Comparison of ENCODE assay signal across 9 cellular contexts in genomic region chr6:11700118-11700718, GRCh38.
DNase-seq lines count a peak whose midpoint lies in the region; ATAC-seq lines count a peak whose summit lies in the region.
"Had no signal": no experiment of that assay in that cellular context is flagged by ENCODE, and none has a peak within 500 bp of the region (broad histone marks: within the 10 kb centered on the region; RNA-seq: fewer than 3 reads in every experiment).

No MANE protein-coding gene starts in this region.

- DNase-seq in DMS79 treated with DMSO at 0.1 percent for 48 hours (lab: John Stamatoyannopoulos, UW) (peak; percentile 0), DMS79 (lab: John Stamatoyannopoulos, UW) (no peak), NCI-H2029 treated with DMSO at 0.1 percent for 48 hours (lab: John Stamatoyannopoulos, UW) (peak; percentile 75), amniotic stem cell (lab: John Stamatoyannopoulos, UW) (peak; percentile 51), kidney glomerular epithelial cell (lab: John Stamatoyannopoulos, UW) (peak; percentile 48)
- DNase-seq in activated CD4-positive, alpha-beta T cell treated with anti-CD3 and anti-CD28 coated beads, Interleukin-2, amount 50 U/mL, for 4 hours, result no peak
- no peak for DNase-seq in stimulated activated CD4-positive, alpha-beta T cell treated with anti-CD3 and anti-CD28 coated beads, Interleukin-2, amount 100 ng/mL, for 48 hours
- DNase-seq: pancreas had no signal

- ATAC-seq in GM21360 (IDR thresholded peaks at IDR 0.05; ENCODE audit: unreplicated experiment), result no peak

Comparison
In these comparisons a context has a peak if more than half of its experiments do, and no peak if none do; other contexts are left out.
1. DNase-seq: peak in DMS79 treated with DMSO at 0.1 percent for 48 hours (single experiment), NCI-H2029 treated with DMSO at 0.1 percent for 48 hours (single experiment), amniotic stem cell (single experiment) and kidney glomerular epithelial cell (single experiment); none in DMS79 (single experiment), activated CD4-positive, alpha-beta T cell treated with anti-CD3 and anti-CD28 coated beads, Interleukin-2, amount 50 U/mL, for 4 hours (0 of 2) and stimulated activated CD4-positive, alpha-beta T cell treated with anti-CD3 and anti-CD28 coated beads, Interleukin-2, amount 100 ng/mL, for 48 hours (0 of 2).